ENCODE assay signal across 17 cellular contexts in the genomic region with DNA sequence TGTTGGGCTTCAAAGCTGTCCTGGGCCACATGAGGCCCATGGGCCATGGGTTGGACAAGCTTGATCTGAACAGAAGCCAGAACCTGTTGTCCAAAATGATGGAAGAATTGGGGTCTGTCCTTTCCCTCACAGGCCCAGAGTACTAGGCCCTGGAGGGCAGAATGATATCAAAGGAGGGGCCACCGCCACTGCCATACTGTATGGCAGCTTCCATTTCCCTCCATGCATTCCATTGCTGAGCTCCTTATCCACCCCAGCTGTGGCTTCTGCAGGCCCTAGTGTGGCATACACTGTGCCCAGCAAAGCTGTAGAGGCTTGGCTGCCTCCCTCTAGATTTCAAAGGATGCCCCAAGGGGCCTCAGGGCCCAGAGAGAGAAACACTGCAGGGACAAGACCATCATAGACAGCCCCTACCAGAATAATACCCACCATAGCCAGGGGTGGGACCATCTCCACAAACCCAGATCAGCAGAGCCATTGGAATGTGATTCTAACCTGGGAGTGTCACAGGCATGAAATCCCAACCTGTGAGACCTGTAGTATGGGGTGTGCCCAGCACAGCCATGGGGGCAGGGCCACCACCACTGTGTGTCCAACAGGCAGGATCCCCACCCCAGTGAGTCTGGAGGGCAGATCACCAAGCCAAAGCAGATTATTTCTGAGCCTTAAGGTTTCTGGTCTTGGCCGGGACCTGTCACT.
"Had no signal": no experiment of that assay in that cellular context is flagged by ENCODE, and none has a peak within 500 bp of the region (broad histone marks: within the 10 kb centered on the region; RNA-seq: fewer than 3 reads in every experiment).

No MANE protein-coding gene starts in this region.

- H3K27ac ChIP-seq: epithelial cell of prostate had no signal

- ATAC-seq: left ventricle myocardium superior, natural killer cell, T-cell had no signal

- DNase-seq: activated B cell treated with CpG ODN at 0.5 μM for 24 hours; activated CD4-positive, alpha-beta memory T cell treated with anti-CD3 and anti-CD28 coated beads for 36 hours; activated CD4-positive, alpha-beta T cell treated with anti-CD3 and anti-CD28 coated beads for 4 hours; activated T-cell treated with anti-CD3 and anti-CD28 coated beads for 4 hours; amniotic stem cell; endodermal cell; head of caudate nucleus; natural killer cell; stimulated activated CD8-positive, alpha-beta memory T cell treated with anti-CD3 and anti-CD28 coated beads, Interleukin-4, amount 100 ng/mL, for 48 hours; stimulated activated naive CD4-positive, alpha-beta T cell; T-cell had no signal

- H3K27ac Mint-ChIP-seq: activated B cell treated with CpG ODN at 0.5 μM for 24 hours; activated CD4-positive, alpha-beta memory T cell treated with anti-CD3 and anti-CD28 coated beads for 36 hours; activated naive CD8-positive, alpha-beta T cell; activated T-helper 1 cell treated with anti-CD3 and anti-CD28 coated beads, Interleukin-12 subunit alpha, Interleukin-12 subunit beta, Interleukin-2, Interleukin-4 antibody, amounts not matched to agents 30 ng/mL and 10 ng/mL and 1 ng/mL, durations not matched to agents 14 hours and 24 hours and 36 hours; endodermal cell; memory B cell; natural killer cell; T-cell had no signal

- FAIRE-seq: frontal cortex had no signal

- H3K9me3 Mint-ChIP-seq: activated B cell treated with CpG ODN at 0.5 μM for 24 hours; activated T-helper 1 cell treated with anti-CD3 and anti-CD28 coated beads, Interleukin-12 subunit alpha, Interleukin-12 subunit beta, Interleukin-2, Interleukin-4 antibody, amounts not matched to agents 30 ng/mL and 10 ng/mL and 1 ng/mL, durations not matched to agents 14 hours and 24 hours and 36 hours; natural killer cell had no signal

- H3K4me1 Mint-ChIP-seq: activated B cell treated with CpG ODN at 0.5 μM for 24 hours had no signal

- H3K36me3 Mint-ChIP-seq: activated CD4-positive, alpha-beta memory T cell treated with anti-CD3 and anti-CD28 coated beads for 36 hours; activated naive CD8-positive, alpha-beta T cell; memory B cell; natural killer cell; T-cell had no signal

- H3K4me3 Mint-ChIP-seq: activated B cell treated with CpG ODN at 0.5 μM for 24 hours; activated CD4-positive, alpha-beta memory T cell treated with anti-CD3 and anti-CD28 coated beads for 36 hours; activated naive CD8-positive, alpha-beta T cell; activated T-helper 1 cell treated with anti-CD3 and anti-CD28 coated beads, Interleukin-12 subunit alpha, Interleukin-12 subunit beta, Interleukin-2, Interleukin-4 antibody, amounts not matched to agents 30 ng/mL and 10 ng/mL and 1 ng/mL, durations not matched to agents 14 hours and 24 hours and 36 hours; endodermal cell; memory B cell; natural killer cell; T-cell had no signal
